ENCODE assay signal across 30 cellular contexts in the genomic region with DNA sequence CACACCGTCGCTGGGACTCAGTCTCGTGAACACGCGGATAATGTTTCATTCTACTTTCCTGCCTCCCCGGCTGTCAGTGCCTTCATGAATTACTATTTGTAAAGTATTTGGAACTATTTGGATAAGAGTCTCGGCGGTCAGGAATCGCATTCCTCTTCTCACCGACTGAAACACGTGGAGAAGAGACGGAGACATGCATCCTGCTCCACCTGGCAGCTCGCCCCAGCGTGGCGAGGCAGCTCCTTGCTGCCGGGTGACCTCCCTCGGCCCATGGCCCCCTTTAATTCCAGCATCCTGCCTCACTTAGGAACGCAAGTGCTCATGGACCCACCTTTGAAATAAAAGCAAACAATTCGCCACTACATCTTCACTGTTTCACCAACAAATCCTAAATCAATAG. TPM values are rescaled to one million over a fixed set of nuclear protein-coding genes. Genes with fewer than 3 reads are reported as not detected.
"Had no signal": no experiment of that assay in that cellular context is flagged by ENCODE, and none has a peak within 500 bp of the region (broad histone marks: within the 10 kb centered on the region; RNA-seq: fewer than 3 reads in every experiment).

No MANE protein-coding gene starts in this region.

- H3K4me3 ChIP-seq: colonic mucosa, gastrocnemius medialis, heart left ventricle, hepatocyte, mucosa of descending colon, pancreas, right lobe of liver, smooth muscle cell, stomach, testis, tibial nerve, upper lobe of left lung, vagina had no signal

- H3K27me3 ChIP-seq: colonic mucosa, right lobe of liver, testis, tibial nerve, upper lobe of left lung, vagina had no signal

- H3K27ac Mint-ChIP-seq: effector memory CD8-positive, alpha-beta T cell; mesothelial cell of epicardium; naive B cell; natural killer cell treated with Interleukin-12 subunit alpha and Interleukin-12 subunit beta and Interleukin-15 and Interleukin-18, amount 100 ng/mL, for 72 hours; stimulated activated effector memory CD8-positive, alpha-beta T cell treated with anti-CD3 and anti-CD28 coated beads, Interleukin-12 subunit alpha, Interleukin-12 subunit beta, amount 100 ng/mL, for 72 hours had no signal

- H3K4me1 ChIP-seq: colonic mucosa, gastrocnemius medialis, heart left ventricle, pancreas, right lobe of liver, stomach, testis, tibial nerve, upper lobe of left lung, vagina had no signal

- H3K4me1 Mint-ChIP-seq: central memory CD8-positive, alpha-beta T cell; naive B cell; stimulated activated effector memory CD8-positive, alpha-beta T cell treated with anti-CD3 and anti-CD28 coated beads, Interleukin-12 subunit alpha, Interleukin-12 subunit beta, amount 100 ng/mL, for 72 hours had no signal

- H3K4me3 Mint-ChIP-seq: central memory CD8-positive, alpha-beta T cell; effector memory CD8-positive, alpha-beta T cell; mesothelial cell of epicardium; naive B cell; natural killer cell treated with Interleukin-12 subunit alpha and Interleukin-12 subunit beta and Interleukin-15 and Interleukin-18, amount 100 ng/mL, for 72 hours; neural crest cell; stimulated activated effector memory CD8-positive, alpha-beta T cell treated with anti-CD3 and anti-CD28 coated beads, Interleukin-12 subunit alpha, Interleukin-12 subunit beta, amount 100 ng/mL, for 72 hours had no signal

- H3K27ac ChIP-seq: colonic mucosa, gastrocnemius medialis, heart left ventricle, hepatocyte, neutrophil, pancreas, right lobe of liver, stomach, testis, tibial nerve, upper lobe of left lung, vagina had no signal

- H3K36me3 ChIP-seq: colonic mucosa, gastrocnemius medialis, heart left ventricle, neutrophil, pancreas, right lobe of liver, stomach, tibial nerve, upper lobe of left lung, vagina had no signal

- ATAC-seq: effector memory CD8-positive, alpha-beta T cell; gastrocnemius medialis; heart left ventricle; left lobe of liver; mucosa of descending colon; natural killer cell treated with Interleukin-12 subunit alpha and Interleukin-12 subunit beta and Interleukin-15 and Interleukin-18, amount 100 ng/mL, for 72 hours; pancreas; right lobe of liver; stimulated activated effector memory CD8-positive, alpha-beta T cell treated with anti-CD3 and anti-CD28 coated beads, Interleukin-12 subunit alpha, Interleukin-12 subunit beta, amount 100 ng/mL, for 72 hours had no signal

- DNase-seq: colonic mucosa; dermis blood vessel endothelial cell; effector memory CD8-positive, alpha-beta T cell; gastrocnemius medialis; heart left ventricle; kidney glomerular epithelial cell; mesenchymal stem cell; mucosa of descending colon; naive B cell; pancreas; retina; right lobe of liver; stimulated activated CD4-positive, alpha-beta T cell treated with anti-CD3 and anti-CD28 coated beads, Interleukin-2, amount 100 ng/mL, for 24 hours; stimulated activated CD4-positive, alpha-beta T cell treated with anti-CD3 and anti-CD28 coated beads, Interleukin-4, amount 100 ng/mL, for 24 hours; stimulated activated naive CD4-positive, alpha-beta T cell treated with Interleukin-2 at 50 U/mL for 16 hours; stomach; testis had no signal

- H3K27me3 Mint-ChIP-seq: effector memory CD8-positive, alpha-beta T cell had no signal

- H3K9me3 ChIP-seq: colonic mucosa, gastrocnemius medialis, heart left ventricle, mucosa of descending colon, neutrophil, pancreas, right lobe of liver, stomach, testis, tibial nerve, upper lobe of left lung, vagina had no signal

- H3K36me3 Mint-ChIP-seq: mesothelial cell of epicardium; naive B cell; natural killer cell treated with Interleukin-12 subunit alpha and Interleukin-12 subunit beta and Interleukin-15 and Interleukin-18, amount 100 ng/mL, for 72 hours; stimulated activated effector memory CD8-positive, alpha-beta T cell treated with anti-CD3 and anti-CD28 coated beads, Interleukin-12 subunit alpha, Interleukin-12 subunit beta, amount 100 ng/mL, for 72 hours had no signal

- H3K9me3 Mint-ChIP-seq: mesothelial cell of epicardium; natural killer cell treated with Interleukin-12 subunit alpha and Interleukin-12 subunit beta and Interleukin-15 and Interleukin-18, amount 100 ng/mL, for 72 hours; neural crest cell had no signal

RNA-seq across cellular contexts. Expression of a gene that starts 23.9 kb away (rescaled TPM):
- total RNA-seq: left lobe of liver; natural killer cell treated with Interleukin-12 subunit alpha and Interleukin-12 subunit beta and Interleukin-15 and Interleukin-18, amount 100 ng/mL, for 72 hours; pulmonary artery endothelial cell; right lobe of liver; tibial nerve had no signal
